In the genomic region with DNA sequence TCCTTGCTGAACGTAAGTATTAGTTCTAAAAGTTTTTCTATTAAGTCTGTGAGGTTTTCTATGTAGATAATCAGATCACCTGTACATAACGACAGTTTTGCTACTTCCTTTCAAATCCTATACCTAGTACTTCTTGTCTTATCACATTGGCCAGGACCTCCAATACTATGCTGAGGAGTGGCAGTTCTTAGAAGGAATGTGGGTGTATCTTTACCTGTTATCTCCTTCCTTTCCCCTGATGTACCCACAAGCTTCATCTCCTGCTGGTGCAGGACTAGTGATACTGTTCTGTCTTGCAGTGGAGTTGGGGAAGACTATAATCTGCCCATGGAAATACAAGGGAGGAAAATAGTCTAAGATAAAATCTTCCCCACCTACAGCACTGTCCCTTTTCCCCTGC, we compare ENCODE assay signal across 35 cellular contexts.
"Had no signal": no experiment of that assay in that cellular context is flagged by ENCODE, and none has a peak within 500 bp of the region (broad histone marks: within the 10 kb centered on the region; RNA-seq: fewer than 3 reads in every experiment).

No MANE protein-coding gene starts in this region.

- H3K4me3 ChIP-seq: MG63 had no signal

- H3K9me3 ChIP-seq: MG63 had no signal

- H3K27ac ChIP-seq: KMS-11 had no signal

- DNase-seq: Karpas-422, Kasumi-1, MG63, MM.1S, NCI-H1048, NCI-H1092, NCI-H1092 treated with DMSO at 0.1 percent for 48 hours, NCI-H1105, NCI-H1105 treated with DMSO at 0.1 percent for 48 hours, NCI-H1417, NCI-H1417 treated with DMSO at 0.1 percent for 48 hours, NCI-H1436, NCI-H1436 treated with DMSO at 0.1 percent for 48 hours, NCI-H146, NCI-H1694, NCI-H1694 treated with DMSO at 0.1 percent for 48 hours, NCI-H187, NCI-H187 treated with DMSO at 0.1 percent for 48 hours, NCI-H1930, NCI-H2029, NCI-H2029 treated with DMSO at 0.1 percent for 48 hours, NCI-H2081, NCI-H2081 treated with DMSO at 0.1 percent for 48 hours, NCI-H2107, NCI-H2171, NCI-H2171 treated with DMSO at 0.1 percent for 48 hours, NCI-H2227 treated with DMSO at 0.1 percent for 48 hours, NCI-H226, NCI-H345, NCI-H446, NCI-H446 treated with DMSO at 0.1 percent for 48 hours, NCI-H510A, NCI-H510A treated with DMSO at 0.1 percent for 48 hours, NCI-H524 had no signal

- H3K9ac ChIP-seq: KMS-11 had no signal

- H3K36me3 ChIP-seq: MG63 had no signal

- H3K27me3 ChIP-seq: MG63 had no signal

- H3K4me2 ChIP-seq: KMS-11 had no signal
